ENCODE assay signal across 16 cellular contexts in genomic region chr6:148803979-148804378, GRCh38. TPM values are rescaled to one million over a fixed set of nuclear protein-coding genes. Genes with fewer than 3 reads are reported as not detected.
DNase-seq lines count a peak whose midpoint lies in the region; ATAC-seq, FAIRE-seq and TF ChIP-seq lines count a peak whose summit lies in the region.
"Had no signal": no experiment of that assay in that cellular context is flagged by ENCODE, and none has a peak within 500 bp of the region (broad histone marks: within the 10 kb centered on the region; RNA-seq: fewer than 3 reads in every experiment).

No MANE protein-coding gene starts in this region.

- no peaks in the 10 kb centered on the region for H3K4me1 Mint-ChIP-seq in stimulated activated naive CD8-positive, alpha-beta T cell treated with anti-CD3 and anti-CD28 coated beads, Interleukin-15, amount 100 ng/mL, for 72 hours
- H3K4me1 Mint-ChIP-seq in astrocyte (ENCODE audit: low read depth, unreplicated experiment): peaks cover 7% of the 10 kb centered on the region
- peaks cover 0 to 9% (median 0%) of the 10 kb centered on the region in 3 donors for H3K4me1 Mint-ChIP-seq in T-cell

- H4K20me1 ChIP-seq in IMR-90 (ENCODE audit: insufficient read depth, low read length) (peaks cover 14% of the 10 kb centered on the region), astrocyte (ENCODE audit: insufficient read depth, low read length) (peaks cover 23% of the 10 kb centered on the region), keratinocyte (ENCODE audit: control insufficient read depth, extremely low read depth, insufficient read depth, low read length) (no peaks in the 10 kb centered on the region)

- 0 out of 2 replicates have a peak overlapping the region, but pooled peaks have one; percentile 43 for H2AK5ac ChIP-seq in IMR-90 (ENCODE audit: low read depth, low read length)

- TF ChIP-seq CTCF in IMR-90 (conservative IDR thresholded peaks at IDR 0.05; ENCODE audit: low read depth, low read length) (no peak), astrocyte (IDR thresholded peaks at IDR 0.05; ENCODE audit: insufficient read depth, low read depth, low read length) (no peak), keratinocyte (optimal IDR thresholded peaks at IDR 0.05 in 1 of 3, IDR thresholded peaks at IDR 0.05 in 1 of 3, conservative IDR thresholded peaks at IDR 0.05 in 1 of 3; ENCODE audit: extremely low read depth in 1 of 3, insufficient read depth in 2 of 3, low read length in 3 of 3) (no peak)

- no CpG with 5 or more reads among the region's 6 CpGs for WGBS in IMR-90 (ENCODE audit: extremely low coverage in 2 of 2, insufficient read length in 1 of 2), 2 experiments

- H3K27me3 Mint-ChIP-seq in stimulated activated naive CD8-positive, alpha-beta T cell treated with anti-CD3 and anti-CD28 coated beads, Interleukin-15, amount 100 ng/mL, for 72 hours: no peaks in the 10 kb centered on the region
- H3K27me3 Mint-ChIP-seq in astrocyte (ENCODE audit: low read depth, unreplicated experiment) (no peaks in the 10 kb centered on the region), T-cell (peaks cover 0 to 1% of the 10 kb centered on the region in 2 donors)
- H3K27me3 Mint-ChIP-seq: B cell; CD4-positive, alpha-beta T cell had no signal

- no peak overlapping the region for H3K4me3 Mint-ChIP-seq in stimulated activated naive CD8-positive, alpha-beta T cell treated with anti-CD3 and anti-CD28 coated beads, Interleukin-15, amount 100 ng/mL, for 72 hours
- H3K4me3 Mint-ChIP-seq in astrocyte (ENCODE audit: unreplicated experiment): no peak overlapping the region
- no peak overlapping the region for H3K4me3 Mint-ChIP-seq in T-cell
- H3K4me3 Mint-ChIP-seq: B cell; CD4-positive, alpha-beta T cell had no signal

- in situ Hi-C loops in IMR-90 (cut with MboI; ENCODE audit: low sequenced_read_pairs): no loop called here

- CTCF ChIA-PET in IMR-90 (lab: Yijun Ruan, JAX): no interaction called here
- CTCF ChIA-PET in T-cell (lab: Charles Lee): no interaction called here

- H3K27me3 ChIP-seq in IMR-90 (ENCODE audit: control insufficient read depth, insufficient read depth, low read length) (no peaks in the 10 kb centered on the region), astrocyte (ENCODE audit: insufficient read depth, low read length) (no peaks in the 10 kb centered on the region), keratinocyte (ENCODE audit: control insufficient read depth, extremely low read depth, insufficient read depth, low read length) (no peaks in the 10 kb centered on the region)

- H2AFZ ChIP-seq in IMR-90 (replicated peaks; ENCODE audit: low read length, poor library complexity) (no peak overlapping the region), astrocyte (ENCODE audit: low read depth, low read length) (no peak overlapping the region), keratinocyte (ENCODE audit: control insufficient read depth, low read length) (no peak overlapping the region)

- H3K27ac ChIP-seq in IMR-90 (ENCODE audit: insufficient read depth, low read length): no peak overlapping the region
- H3K27ac ChIP-seq in astrocyte (ENCODE audit: low read depth, low read length): no peak overlapping the region
- H3K27ac ChIP-seq in keratinocyte (ENCODE audit: control insufficient read depth, insufficient read depth, low read length): no peak overlapping the region

- no peak overlapping the region for H3K4me2 ChIP-seq in IMR-90 (ENCODE audit: low read depth, low read length)
- no peak overlapping the region for H3K4me2 ChIP-seq in astrocyte (ENCODE audit: low read length)
- no peak overlapping the region for H3K4me2 ChIP-seq in keratinocyte (ENCODE audit: control insufficient read depth, extremely low read depth, insufficient read depth, low read depth, low read length)

- H3K14ac ChIP-seq in IMR-90 (replicated peaks; ENCODE audit: low read depth, low read length): no peak overlapping the region; the same call in 1 of the 2 replicates

- no peak overlapping the region for H3K4ac ChIP-seq in IMR-90 (ENCODE audit: low read depth, low read length)

- dilution Hi-C loops in IMR-90 (cut with HindIII; ENCODE audit: low sequenced_read_pairs, unreplicated experiment) (no loop called here), keratinocyte (cut with MboI; ENCODE audit: extremely low pct_ligation_motif_present, low sequenced_read_pairs) (no loop called here)

- no peak overlapping the region for H3K9ac ChIP-seq in IMR-90 (ENCODE audit: low read depth, low read length)
- H3K9ac ChIP-seq in astrocyte (ENCODE audit: low read length): no peak overlapping the region
- H3K9ac ChIP-seq in keratinocyte (ENCODE audit: control insufficient read depth, extremely low read depth, insufficient read depth, low read length): no peak overlapping the region

- no peak overlapping the region for H2BK120ac ChIP-seq in IMR-90 (ENCODE audit: low read depth, low read length)

- BruUV-seq in IMR-90 (replicated peaks; lab: Mats Ljungman, UMichigan): no TSS peak

- H3K36me3 ChIP-seq in IMR-90 (ENCODE audit: control insufficient read depth, insufficient read depth, low read length) (no peaks in the 10 kb centered on the region), astrocyte (ENCODE audit: insufficient read depth, low read length) (no peaks in the 10 kb centered on the region), keratinocyte (ENCODE audit: control insufficient read depth in 2 of 2, extremely low read depth in 1 of 2, insufficient read depth in 2 of 2, low read length in 2 of 2) (no peaks in the 10 kb centered on the region)

- TF ChIP-seq RAD21 in IMR-90 (IDR thresholded peaks at IDR 0.05; ENCODE audit: low read length): no peak

- no peak overlapping the region for H4K5ac ChIP-seq in IMR-90 (ENCODE audit: low read depth, low read length)

- ATAC-seq in stimulated activated naive CD8-positive, alpha-beta T cell treated with anti-CD3 and anti-CD28 coated beads, Interleukin-15, amount 100 ng/mL, for 72 hours: peak; percentile 49
- ATAC-seq in stimulated activated naive CD8-positive, alpha-beta T cell treated with anti-CD3 and anti-CD28 coated beads, Interleukin-15, Interleukin-2, amounts not matched to agents 100 U/mL and 50 U/mL, for 24 hours: no peak
- ATAC-seq in IMR-90 (ENCODE audit: low read depth): peak; percentile 37
- ATAC-seq in T-cell (replicated peaks in 1 of 4): no peak

- no peak overlapping the region for H3K23ac ChIP-seq in IMR-90 (ENCODE audit: low read depth, low read length)

- H2AK9ac ChIP-seq in IMR-90 (replicated peaks; ENCODE audit: low read depth, low read length, poor library complexity): no peak overlapping the region

- peak overlapping the region in 1 of 2 donors; percentile 84 for H3K27ac Mint-ChIP-seq in stimulated activated naive CD8-positive, alpha-beta T cell treated with anti-CD3 and anti-CD28 coated beads, Interleukin-15, amount 100 ng/mL, for 72 hours
- H3K27ac Mint-ChIP-seq in astrocyte (ENCODE audit: unreplicated experiment): no peak overlapping the region
- no peak overlapping the region for H3K27ac Mint-ChIP-seq in T-cell
- H3K27ac Mint-ChIP-seq: B cell; CD4-positive, alpha-beta T cell had no signal

- no peak for TF ChIP-seq POLR2A in IMR-90 (IDR thresholded peaks at IDR 0.05; ENCODE audit: low read depth, low read length)

- peaks cover 25 to 26% of the 10 kb centered on the region in 2 experiments for H3K79me1 ChIP-seq in IMR-90 (ENCODE audit: low read depth in 1 of 2, low read length in 2 of 2)

- H2BK20ac ChIP-seq in IMR-90 (ENCODE audit: low read depth, low read length): no peak overlapping the region

- H3K9me3 Mint-ChIP-seq in stimulated activated naive CD8-positive, alpha-beta T cell treated with anti-CD3 and anti-CD28 coated beads, Interleukin-15, amount 100 ng/mL, for 72 hours: no peaks in the 10 kb centered on the region
- H3K9me3 Mint-ChIP-seq in astrocyte (ENCODE audit: unreplicated experiment) (peaks cover 2% of the 10 kb centered on the region), T-cell (no peaks in the 10 kb centered on the region)
- H3K9me3 Mint-ChIP-seq: CD4-positive, alpha-beta T cell had no signal

- FAIRE-seq in astrocyte (lab: Jason Lieb, UNC) (no peak), keratinocyte (lab: Jason Lieb, UNC) (peak; percentile 55)

- H3K4me1 ChIP-seq in IMR-90 (ENCODE audit: control insufficient read depth, insufficient read depth, low read length): no peaks in the 10 kb centered on the region
- no peaks in the 10 kb centered on the region for H3K4me1 ChIP-seq in astrocyte (ENCODE audit: insufficient read depth, low read length)
- H3K4me1 ChIP-seq in keratinocyte (ENCODE audit: control insufficient read depth, extremely low read depth, insufficient read depth, low read length): peaks cover 13% of the 10 kb centered on the region

- H3K79me2 ChIP-seq in astrocyte (ENCODE audit: insufficient read depth, low read length) (peaks cover 4% of the 10 kb centered on the region), keratinocyte (ENCODE audit: control insufficient read depth, insufficient read depth, low read length) (no peaks in the 10 kb centered on the region)

- H3K18ac ChIP-seq in IMR-90 (ENCODE audit: low read depth, low read length): no peak overlapping the region

- no peak overlapping the region for H2BK15ac ChIP-seq in IMR-90 (ENCODE audit: low read depth, low read length)

- no peak overlapping the region for H4K91ac ChIP-seq in IMR-90 (ENCODE audit: insufficient read depth, low read depth, low read length)

- peaks cover 6% of the 10 kb centered on the region; the same call in 1 of the 2 replicates for H3K9me1 ChIP-seq in IMR-90 (ENCODE audit: insufficient read depth, low read length)
- no peaks in the 10 kb centered on the region for H3K9me1 ChIP-seq in keratinocyte (ENCODE audit: control insufficient read depth, extremely low read depth, insufficient read depth, low read length)

- POLR2A ChIA-PET in IMR-90 (lab: Charles Lee; ENCODE audit: unreplicated experiment): no interaction called here
- POLR2A ChIA-PET in T-cell (lab: Charles Lee): no interaction called here

- no peak overlapping the region for H3K56ac ChIP-seq in IMR-90 (ENCODE audit: extremely low read depth, insufficient read depth, low read length)

- H3K36me3 Mint-ChIP-seq in astrocyte (ENCODE audit: low read depth, unreplicated experiment) (peaks cover 3% of the 10 kb centered on the region), T-cell (no peaks in the 10 kb centered on the region)

- intact Hi-C loops in IMR-90 (cut with micrococcal nuclease): no loop called here

- DNase-seq in stimulated activated naive CD8-positive, alpha-beta T cell treated with anti-CD3 and anti-CD28 coated beads, Interleukin-15, amount 100 ng/mL, for 72 hours: no peak
- DNase-seq in stimulated activated naive CD8-positive, alpha-beta T cell treated with anti-CD3 and anti-CD28 coated beads, Interleukin-15, Interleukin-2, amounts not matched to agents 100 U/mL and 50 U/mL, for 24 hours: no peak
- peak; percentile 44 for DNase-seq in IMR-90
- peak; percentile 4 for DNase-seq in astrocyte (ENCODE audit: low read depth)
- no peak for DNase-seq in keratinocyte (ENCODE audit: low read depth, low spot score)
- no peak for DNase-seq in activated CD4-positive, alpha-beta T cell treated with anti-CD3 and anti-CD28 coated beads, Interleukin-2, amount 50 U/mL, for 48 hours
- no peak for DNase-seq in T-cell
- DNase-seq in stimulated activated CD4-positive, alpha-beta T cell treated with anti-CD3 and anti-CD28 coated beads, Interleukin-1b, Interleukin-23, amount 100 ng/mL, for 48 hours: no peak
- DNase-seq: Calu3; CD4-positive, alpha-beta T cell; DMS79 treated with DMSO at 0.1 percent for 48 hours; H7; NCI-H1436 treated with DMSO at 0.1 percent for 48 hours; NCI-H2171; SIG-M5 had no signal

- H3K9me3 ChIP-seq in IMR-90 (ENCODE audit: control insufficient read depth, insufficient read depth, low read length): no peaks in the 10 kb centered on the region
- no peaks in the 10 kb centered on the region for H3K9me3 ChIP-seq in astrocyte (ENCODE audit: insufficient read depth, low read depth, low read length)
- H3K9me3 ChIP-seq in keratinocyte (ENCODE audit: control insufficient read depth, low read depth, low read length): no peaks in the 10 kb centered on the region

- no peak overlapping the region for H2BK5ac ChIP-seq in IMR-90 (ENCODE audit: low read depth, low read length, poor library complexity, severe bottlenecking)

- no peak overlapping the region for H4K8ac ChIP-seq in IMR-90 (ENCODE audit: low read depth in 2 of 2, low read length in 2 of 2)

- H3K4me3 ChIP-seq in IMR-90 (ENCODE audit: insufficient read depth, low read depth, low read length) (no peak overlapping the region), astrocyte (ENCODE audit: insufficient read depth, low read depth, low read length) (no peak overlapping the region), keratinocyte (ENCODE audit: control insufficient read depth in 2 of 3, extremely low read depth in 1 of 3, insufficient read depth in 2 of 3, low read depth in 1 of 3, low read length in 3 of 3) (no peak overlapping the region)

RNA-seq across cellular contexts. Expression of gene UST, which starts 57.1 kb away (rescaled TPM):
- 13.8 and 14.4 TPM in 2 replicates for total RNA-seq in IMR-90 (2012; rRNA removed)
- polyA plus RNA-seq in IMR-90 (2012; rRNA removed): 6.6 and 7.7 TPM in 2 replicates
- polyA plus RNA-seq in IMR-90 (2012; cell fraction: cytosol; rRNA removed): 2.8 and 5.4 TPM in 2 replicates
- 1.2 and 5.5 TPM in 2 replicates for polyA plus RNA-seq in IMR-90 (2012; cell fraction: nucleus; rRNA removed; ENCODE audit: low replicate concordance)
- 15.3 and 18.0 TPM in 2 replicates for total RNA-seq in astrocyte
- 5.0 to 6.1 TPM (median 6.0 TPM) in 3 replicates for polyA plus RNA-seq in keratinocyte
- 2.5 TPM for polyA plus RNA-seq in keratinocyte (2011; ENCODE audit: low read depth)
- polyA plus RNA-seq in keratinocyte (2011; cell fraction: cytosol; rRNA removed): 4.8 and 7.8 TPM in 2 replicates
- polyA plus RNA-seq in keratinocyte (2011; cell fraction: nucleus; rRNA removed): 5.3 and 6.3 TPM in 2 replicates
- 4.6 and 6.3 TPM in 2 replicates for polyA plus RNA-seq in keratinocyte (2012; ENCODE audit: low replicate concordance)
- polyA minus RNA-seq in keratinocyte: 3.8 to 10.5 TPM (median 5.8 TPM) in 3 replicates
- 3.5 TPM for polyA minus RNA-seq in keratinocyte (2011; cell fraction: cytosol; rRNA and poly(A)+ RNA removed)
- 4.5 and 7.1 TPM in 2 replicates for polyA minus RNA-seq in keratinocyte (2011; cell fraction: nucleus; rRNA and poly(A)+ RNA removed)
- total RNA-seq in T-cell: 1 to 10 TPM; 1.9 to 5.3 (median 3.0) TPM

Comparison
In these comparisons a context has a peak if more than half of its experiments do, and no peak if none do; other contexts are left out.
1. ATAC-seq: peak in stimulated activated naive CD8-positive, alpha-beta T cell treated with anti-CD3 and anti-CD28 coated beads, Interleukin-15, amount 100 ng/mL, for 72 hours (single experiment) and IMR-90 (single experiment); none in stimulated activated naive CD8-positive, alpha-beta T cell treated with anti-CD3 and anti-CD28 coated beads, Interleukin-15, Interleukin-2, amounts not matched to agents 100 U/mL and 50 U/mL, for 24 hours (single experiment) and T-cell (0 of 4).
2. DNase-seq: peak in IMR-90 (single experiment) and astrocyte (single experiment); none in stimulated activated naive CD8-positive, alpha-beta T cell treated with anti-CD3 and anti-CD28 coated beads, Interleukin-15, amount 100 ng/mL, for 72 hours (0 of 2), stimulated activated naive CD8-positive, alpha-beta T cell treated with anti-CD3 and anti-CD28 coated beads, Interleukin-15, Interleukin-2, amounts not matched to agents 100 U/mL and 50 U/mL, for 24 hours (single experiment), keratinocyte (single experiment), activated CD4-positive, alpha-beta T cell treated with anti-CD3 and anti-CD28 coated beads, Interleukin-2, amount 50 U/mL, for 48 hours (0 of 2), T-cell (0 of 34) and stimulated activated CD4-positive, alpha-beta T cell treated with anti-CD3 and anti-CD28 coated beads, Interleukin-1b, Interleukin-23, amount 100 ng/mL, for 48 hours (single experiment).